In genomic region chr12:101407054-101407437, GRCh38 we compare ENCODE assay signal across 8 cellular contexts. TPM values are rescaled to one million over a fixed set of nuclear protein-coding genes. Genes with fewer than 3 reads are reported as not detected.
A peak's percentile ranks its signal among the peaks of the same experiment; 100 is the strongest.
DNase-seq lines count a peak whose midpoint lies in the region; ATAC-seq lines count a peak whose summit lies in the region.

No MANE protein-coding gene starts in this region.

- H3K4me3 ChIP-seq in GM08714 (ENCODE audit: low read length) (peak overlapping the region; percentile 89), MG63 (peak overlapping the region; percentile 79), stomach smooth muscle (ENCODE audit: low read length in 2 of 2) (peak overlapping the region; percentile 94 to 98)

- H3K4me1 ChIP-seq in stomach smooth muscle (ENCODE audit: control insufficient read depth, insufficient read depth, low read length), result peaks cover 9% of the 10 kb centered on the region

- DNase-seq in MG63 (no peak), iris pigment epithelial cell (ENCODE audit: low read depth) (peak; percentile 69), kidney tubule cell (ENCODE audit: low spot score) (no peak), NCI-H1092 treated with DMSO at 0.1 percent for 48 hours (lab: John Stamatoyannopoulos, UW) (no peak)

- ATAC-seq in GM21723 (IDR thresholded peaks at IDR 0.05; ENCODE audit: unreplicated experiment), result peak; percentile 36

- H3K9me3 ChIP-seq in MG63, result no peaks in the 10 kb centered on the region
- H3K9me3 ChIP-seq in stomach smooth muscle (ENCODE audit: control insufficient read depth in 2 of 2, low read length in 2 of 2), result no peaks in the 10 kb centered on the region

- H3K9ac ChIP-seq in stomach smooth muscle (ENCODE audit: low read length in 2 of 2), result peak overlapping the region; percentile 97 to 99

- H3K27ac ChIP-seq in angular gyrus (ENCODE audit: low read depth, low read length) (peak overlapping the region; percentile 92), stomach smooth muscle (ENCODE audit: low read length) (peak overlapping the region; percentile 88)

- H3K27me3 ChIP-seq in MG63 (no peaks in the 10 kb centered on the region), stomach smooth muscle (ENCODE audit: control insufficient read depth in 1 of 2, insufficient read depth in 2 of 2, low read length in 2 of 2) (no peaks in the 10 kb centered on the region)

- H3K36me3 ChIP-seq in MG63, result peaks cover 18% of the 10 kb centered on the region
- peaks cover 0 to 3% of the 10 kb centered on the region in 2 donors for H3K36me3 ChIP-seq in stomach smooth muscle (ENCODE audit: control insufficient read depth in 2 of 2, insufficient read depth in 2 of 2, low read length in 2 of 2)

RNA-seq across cellular contexts. Expression of gene ARL1, which starts 0.5 kb away (rescaled TPM):
- total RNA-seq in MG63 (2014; rRNA removed; shearing (Covaris generic); ENCODE audit: low replicate concordance), result 73.0 and 176 TPM in 2 replicates
